In genomic region chr1:183653876-183654451, GRCh38 we compare ENCODE assay signal across 17 cellular contexts. TPM values are rescaled to one million over a fixed set of nuclear protein-coding genes. Genes with fewer than 3 reads are reported as not detected.
DNase-seq lines count a peak whose midpoint lies in the region; ATAC-seq lines count a peak whose summit lies in the region.
"Had no signal": no experiment of that assay in that cellular context is flagged by ENCODE, and none has a peak within 500 bp of the region (broad histone marks: within the 10 kb centered on the region; RNA-seq: fewer than 3 reads in every experiment).

No MANE protein-coding gene starts in this region.

- H3K9me3 Mint-ChIP-seq in activated T-helper 1 cell treated with anti-CD3 and anti-CD28 coated beads, Interleukin-12 subunit alpha, Interleukin-12 subunit beta, Interleukin-2, Interleukin-4 antibody, amounts not matched to agents 30 ng/mL and 10 ng/mL and 1 ng/mL, durations not matched to agents 14 hours and 24 hours and 36 hours, result no peaks in the 10 kb centered on the region
- H3K9me3 Mint-ChIP-seq: CD8-positive, alpha-beta T cell; HFFc6; memory B cell had no signal

- H2BK12ac ChIP-seq in mesenchymal stem cell (ENCODE audit: low read length in 2 of 2), result peak overlapping the region in 1 of 2 experiments; percentile 77

- peaks cover 3% of the 10 kb centered on the region for H3K36me3 Mint-ChIP-seq in activated T-helper 1 cell treated with anti-CD3 and anti-CD28 coated beads, Interleukin-12 subunit alpha, Interleukin-12 subunit beta, Interleukin-2, Interleukin-4 antibody, amounts not matched to agents 30 ng/mL and 10 ng/mL and 1 ng/mL, durations not matched to agents 14 hours and 24 hours and 36 hours (ENCODE audit: low read depth)
- H3K36me3 Mint-ChIP-seq: CD8-positive, alpha-beta T cell; memory B cell had no signal

- H2AFZ ChIP-seq in mesenchymal stem cell (ENCODE audit: low read depth, low read length), result no peak overlapping the region

- peak overlapping the region in 1 of 2 experiments; percentile 59 for H3K18ac ChIP-seq in mesenchymal stem cell (ENCODE audit: low read depth in 1 of 2, low read length in 2 of 2)

- intact Hi-C loops in activated T-helper 1 cell treated with anti-CD3 and anti-CD28 coated beads, Interleukin-12 subunit alpha, Interleukin-12 subunit beta, Interleukin-2, Interleukin-4 antibody, amounts not matched to agents 30 ng/mL and 10 ng/mL and 1 ng/mL, durations not matched to agents 14 hours and 24 hours and 36 hours (cut with micrococcal nuclease), result loop anchor here (2.0 to 5.0 kb wide), 4 partner anchors 189 to 569 kb away; partner anchors contain the start of gene TSEN15

- ATAC-seq in GM21390 (IDR thresholded peaks at IDR 0.05; ENCODE audit: unreplicated experiment), result peak; percentile 49
- no peak for ATAC-seq in HG02588 (IDR thresholded peaks at IDR 0.05; ENCODE audit: unreplicated experiment)
- ATAC-seq: CD8-positive, alpha-beta T cell had no signal

- H4K91ac ChIP-seq in mesenchymal stem cell (ENCODE audit: low read length), result peak overlapping the region; percentile 61

- no peak overlapping the region for H3K9ac ChIP-seq in mesenchymal stem cell (ENCODE audit: low read length)

- no peaks in the 10 kb centered on the region for H3K36me3 ChIP-seq in mesenchymal stem cell (ENCODE audit: control insufficient read depth in 1 of 2, insufficient read depth in 2 of 2, low read depth in 1 of 2, low read length in 2 of 2)
- H3K36me3 ChIP-seq: ovary had no signal

- no peak overlapping the region for H3K27ac ChIP-seq in mesenchymal stem cell (ENCODE audit: low read length, poor library complexity, severe bottlenecking)
- H3K27ac ChIP-seq: ovary had no signal

- no peak overlapping the region for H3K23ac ChIP-seq in mesenchymal stem cell (ENCODE audit: low read length in 2 of 2)

- no peak overlapping the region for H3K14ac ChIP-seq in mesenchymal stem cell (ENCODE audit: low read length in 2 of 2)

- no peaks in the 10 kb centered on the region for H3K9me3 ChIP-seq in mesenchymal stem cell (ENCODE audit: control insufficient read depth, low read length)
- H3K9me3 ChIP-seq: ovary had no signal

- H2BK120ac ChIP-seq in mesenchymal stem cell (ENCODE audit: low read depth, low read length), result no peak overlapping the region

- no peaks in the 10 kb centered on the region for H3K27me3 Mint-ChIP-seq in activated T-helper 1 cell treated with anti-CD3 and anti-CD28 coated beads, Interleukin-12 subunit alpha, Interleukin-12 subunit beta, Interleukin-2, Interleukin-4 antibody, amounts not matched to agents 30 ng/mL and 10 ng/mL and 1 ng/mL, durations not matched to agents 14 hours and 24 hours and 36 hours (ENCODE audit: insufficient read depth)

- no peak overlapping the region for H3K4ac ChIP-seq in mesenchymal stem cell (ENCODE audit: low read depth in 1 of 2, low read length in 2 of 2)

- H3K27me3 ChIP-seq in mesenchymal stem cell (ENCODE audit: control insufficient read depth in 1 of 2, insufficient read depth in 1 of 2, low read length in 2 of 2), result no peaks in the 10 kb centered on the region
- H3K27me3 ChIP-seq: ovary had no signal

- DNase-seq in NCI-H2171 treated with DMSO at 0.1 percent for 48 hours (lab: John Stamatoyannopoulos, UW), result peak; percentile 32
- no peak for DNase-seq in NCI-H2171 (lab: John Stamatoyannopoulos, UW)
- DNase-seq in activated T-helper 1 cell treated with anti-CD3 and anti-CD28 coated beads, Interleukin-12 subunit alpha, Interleukin-12 subunit beta, Interleukin-2, Interleukin-4 antibody, amounts not matched to agents 30 ng/mL and 10 ng/mL and 1 ng/mL, durations not matched to agents 14 hours and 24 hours and 36 hours (ENCODE audit: low spot score), result no peak
- DNase-seq in mesenchymal stem cell, result no peak
- DNase-seq in iPS-NIHi11 (ENCODE audit: low spot score), result no peak
- DNase-seq in inferior parietal cortex (ENCODE audit: extremely low spot score), result no peak
- DNase-seq: 8988T; activated T-cell treated with anti-CD3 and anti-CD28 coated beads for 4 hours; CD8-positive, alpha-beta T cell; GF-D8; HFFc6; MV-4-11; ovary had no signal

- WGBS in mesenchymal stem cell, result 94% methylated on average over 4 of the region's 4 CpGs

- H4K8ac ChIP-seq in mesenchymal stem cell (ENCODE audit: low read length), result no peak overlapping the region

- H3K4me3 ChIP-seq in mesenchymal stem cell (ENCODE audit: insufficient read depth in 1 of 2, low read depth in 1 of 2, low read length in 2 of 2), result no peak overlapping the region
- H3K4me3 ChIP-seq: ovary had no signal

- H2BK5ac ChIP-seq in mesenchymal stem cell (ENCODE audit: low read depth, low read length, poor library complexity, severe bottlenecking), result no peak overlapping the region

- no peak overlapping the region for H3K4me2 ChIP-seq in mesenchymal stem cell (ENCODE audit: low read length, poor library complexity, severe bottlenecking)

- H2BK15ac ChIP-seq in mesenchymal stem cell (ENCODE audit: low read depth, poor library complexity, severe bottlenecking), result no peak overlapping the region

- peak overlapping the region; percentile 34 for H3K4me3 Mint-ChIP-seq in activated T-helper 1 cell treated with anti-CD3 and anti-CD28 coated beads, Interleukin-12 subunit alpha, Interleukin-12 subunit beta, Interleukin-2, Interleukin-4 antibody, amounts not matched to agents 30 ng/mL and 10 ng/mL and 1 ng/mL, durations not matched to agents 14 hours and 24 hours and 36 hours
- H3K4me3 Mint-ChIP-seq: CD8-positive, alpha-beta T cell; HFFc6; memory B cell had no signal

- H3K27ac Mint-ChIP-seq in activated T-helper 1 cell treated with anti-CD3 and anti-CD28 coated beads, Interleukin-12 subunit alpha, Interleukin-12 subunit beta, Interleukin-2, Interleukin-4 antibody, amounts not matched to agents 30 ng/mL and 10 ng/mL and 1 ng/mL, durations not matched to agents 14 hours and 24 hours and 36 hours, result peak overlapping the region; percentile 94
- H3K27ac Mint-ChIP-seq: HFFc6 had no signal

- peaks cover 3% of the 10 kb centered on the region for H3K79me1 ChIP-seq in mesenchymal stem cell (replicated peaks; ENCODE audit: low read length, poor library complexity, severe bottlenecking)

- H3K4me1 ChIP-seq in mesenchymal stem cell (ENCODE audit: control insufficient read depth, insufficient read depth, low read depth, low read length), result no peaks in the 10 kb centered on the region

- no peak overlapping the region for H2AK5ac ChIP-seq in mesenchymal stem cell (ENCODE audit: low read length, severe bottlenecking)

- peaks cover 48% of the 10 kb centered on the region for H3K4me1 Mint-ChIP-seq in activated T-helper 1 cell treated with anti-CD3 and anti-CD28 coated beads, Interleukin-12 subunit alpha, Interleukin-12 subunit beta, Interleukin-2, Interleukin-4 antibody, amounts not matched to agents 30 ng/mL and 10 ng/mL and 1 ng/mL, durations not matched to agents 14 hours and 24 hours and 36 hours (ENCODE audit: low read depth)

RNA-seq across cellular contexts. Expression of gene APOBEC4, which starts 0.8 kb away (rescaled TPM):
- not detected in 2 replicates for total RNA-seq in activated T-helper 1 cell treated with anti-CD3 and anti-CD28 coated beads, Interleukin-12 subunit alpha, Interleukin-12 subunit beta, Interleukin-2, Interleukin-4 antibody, amounts not matched to agents 30 ng/mL and 10 ng/mL and 1 ng/mL, durations not matched to agents 14 hours and 24 hours and 36 hours
- not detected for polyA plus RNA-seq in mesenchymal stem cell (2013, experiment 1 of 2)
- not detected for polyA plus RNA-seq in mesenchymal stem cell (2013, experiment 2 of 2)
- total RNA-seq: CD8-positive, alpha-beta T cell; HFFc6; subcutaneous adipose tissue had no signal
- polyA plus RNA-seq: ovary had no signal

RNA-seq across cellular contexts. Expression of gene ARPC5, which starts 18.4 kb away (rescaled TPM):
- total RNA-seq in activated T-helper 1 cell treated with anti-CD3 and anti-CD28 coated beads, Interleukin-12 subunit alpha, Interleukin-12 subunit beta, Interleukin-2, Interleukin-4 antibody, amounts not matched to agents 30 ng/mL and 10 ng/mL and 1 ng/mL, durations not matched to agents 14 hours and 24 hours and 36 hours, result 146 and 154 TPM in 2 replicates
- polyA plus RNA-seq in mesenchymal stem cell (2013, experiment 1 of 2), result 136 TPM
- polyA plus RNA-seq in mesenchymal stem cell (2013, experiment 2 of 2), result 141 TPM
